In the genomic region with DNA sequence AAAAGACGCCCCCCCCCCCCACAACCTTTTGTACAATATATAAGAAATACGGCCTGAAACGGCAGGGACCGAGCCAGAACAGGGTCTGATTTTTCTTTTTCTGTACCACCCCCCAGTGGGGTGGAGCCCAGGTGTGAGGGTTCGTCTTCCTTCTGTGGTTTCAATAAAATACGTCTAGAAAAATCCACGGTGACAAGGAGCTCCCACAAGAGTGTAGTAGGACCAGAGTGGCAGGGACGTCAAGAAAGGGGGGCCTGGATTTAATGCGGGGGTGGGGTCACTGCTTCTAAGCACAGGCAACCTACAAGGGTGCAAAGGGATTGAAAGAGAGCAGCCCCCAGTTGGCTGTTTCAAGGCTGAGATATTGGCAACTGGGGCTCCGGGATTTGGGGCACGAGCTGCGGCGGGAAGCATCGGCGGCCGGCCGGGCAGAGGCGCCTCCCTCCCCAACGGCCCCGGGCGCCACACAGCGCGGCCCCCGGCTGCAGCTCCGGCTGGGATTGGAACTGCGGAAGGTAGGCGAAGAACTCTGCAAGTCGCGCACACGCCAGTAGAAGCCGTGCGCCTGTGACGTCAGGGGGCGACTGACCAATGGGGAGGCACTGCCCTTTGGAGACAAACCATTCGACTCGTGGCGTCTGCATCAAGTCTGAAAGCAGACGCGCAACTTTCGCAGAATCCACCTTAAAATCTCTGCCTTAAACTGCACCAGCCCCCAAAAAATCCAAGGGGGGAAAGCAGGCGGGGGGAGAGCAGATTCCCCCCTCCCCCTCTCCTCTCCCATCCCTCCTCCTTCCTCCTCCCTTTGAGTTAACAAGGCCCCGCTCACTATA, we compare ENCODE assay signal across 1 cellular context.
TF ChIP-seq lines count a peak whose summit lies in the region.

Gene DLX6, plus strand, starts transcription at position 623 of the 833 bp plus-strand sequence. CDS start 425 bp downstream, outside the sequence.

TF ChIP-seq in GM12878, 131 proteins besides CTCF, POLR2A, EP300 and RAD21 (continued from another document):
- TF ChIP-seq MYB (IDR thresholded peaks at IDR 0.05; ENCODE audit: borderline replicate concordance, low read depth, low read length) (no peak), BRCA1 (IDR thresholded peaks at IDR 0.05; ENCODE audit: low read depth, low read length) (no peak), MAX (IDR thresholded peaks at IDR 0.05; ENCODE audit: low read depth, low read length) (no peak), ZBED1 (IDR thresholded peaks at IDR 0.05; ENCODE audit: borderline replicate concordance) (no peak), ZZZ3 (IDR thresholded peaks at IDR 0.05; ENCODE audit: control insufficient read depth, insufficient read length, low read depth) (no peak), MEF2A (IDR thresholded peaks at IDR 0.05; ENCODE audit: insufficient read depth, low read depth, low read length) (no peak), TBL1XR1 (IDR thresholded peaks at IDR 0.05; ENCODE audit: low read depth, low read length) (no peak), STAT1 (conservative IDR thresholded peaks at IDR 0.05) (no peak), HDGF (IDR thresholded peaks at IDR 0.05) (no peak), SIX5 (IDR thresholded peaks at IDR 0.05; ENCODE audit: low read depth, low read length, severe bottlenecking) (no peak)
